ENCODE assay signal across 1 cellular context in the genomic region with DNA sequence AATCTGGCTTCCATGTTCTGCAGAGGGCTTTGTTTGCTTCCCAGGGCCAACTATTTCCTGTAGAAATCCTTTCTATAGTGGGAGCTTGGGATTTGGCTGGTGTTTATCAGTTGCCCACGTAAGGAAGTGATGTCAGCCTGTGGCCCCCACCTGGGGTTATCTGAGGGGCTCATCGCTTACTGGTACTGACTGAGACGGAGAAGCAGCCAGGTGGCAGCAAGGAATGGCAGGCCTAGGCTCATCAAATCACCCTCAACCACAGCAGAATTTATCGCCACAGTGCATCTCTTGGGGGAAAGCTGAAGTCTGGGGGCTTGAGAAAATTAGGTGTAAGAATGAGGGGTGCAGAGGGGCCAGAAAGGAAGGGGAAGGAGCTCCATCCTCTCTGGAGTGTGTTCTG.
TF ChIP-seq lines count a peak whose summit lies in the region.

No MANE protein-coding gene starts in this region.

TF ChIP-seq in K562, 482 proteins besides CTCF, POLR2A, EP300 and RAD21 (continued from another document):
- TF ChIP-seq THRA (IDR thresholded peaks at IDR 0.05) (no peak), NBN (IDR thresholded peaks at IDR 0.05; ENCODE audit: low read depth) (no peak), HMG20B (CRISPR knock-in tag; IDR thresholded peaks at IDR 0.05) (no peak)
